In the genomic region with DNA sequence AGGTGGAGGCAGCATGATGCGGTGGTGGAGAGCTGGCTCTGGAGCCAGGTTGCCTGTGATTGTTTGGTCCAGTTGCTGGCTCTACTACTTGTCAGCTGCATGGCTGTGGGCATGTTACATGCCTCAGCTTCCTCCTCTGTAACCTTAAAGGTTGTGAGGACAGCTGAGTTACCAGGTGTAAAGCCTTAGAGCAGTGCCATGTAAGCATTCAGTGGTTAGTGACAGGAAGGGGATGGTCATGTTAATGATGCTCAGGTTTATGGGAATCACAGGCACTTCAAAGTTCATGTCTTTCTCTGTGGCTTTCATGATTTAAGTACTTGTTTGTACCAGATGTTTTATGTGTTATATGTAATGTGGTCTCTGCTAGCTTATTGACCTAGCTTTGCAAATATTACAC, we compare ENCODE assay signal across 17 cellular contexts. TPM values are rescaled to one million over a fixed set of nuclear protein-coding genes. Genes with fewer than 3 reads are reported as not detected.
DNase-seq lines count a peak whose midpoint lies in the region; ATAC-seq and TF ChIP-seq lines count a peak whose summit lies in the region.
"Had no signal": no experiment of that assay in that cellular context is flagged by ENCODE, and none has a peak within 500 bp of the region (broad histone marks: within the 10 kb centered on the region; RNA-seq: fewer than 3 reads in every experiment).

No MANE protein-coding gene starts in this region.

- TF ChIP-seq CTCF in CD8-positive, alpha-beta T cell (IDR thresholded peaks at IDR 0.05) = no peak
- TF ChIP-seq CTCF in uterus (IDR thresholded peaks at IDR 0.05) = no peak

- peak overlapping the region; percentile 79 for H3K27ac Mint-ChIP-seq in activated T-cell treated with anti-CD3 and anti-CD28 coated beads, Interleukin-2, amount 50 U/mL, for 72 hours
- H3K27ac Mint-ChIP-seq in CD8-positive, alpha-beta T cell = no peak overlapping the region
- peak overlapping the region; percentile 24 for H3K27ac Mint-ChIP-seq in activated CD8-positive, alpha-beta T cell treated with anti-CD3 and anti-CD28 coated beads, Interleukin-2, amount 10 ng/mL, durations not matched to agents 7 days and 5 days
- peak overlapping the region in 6 of 9 donors; percentile 8 to 80 (median 48) for H3K27ac Mint-ChIP-seq in naive thymus-derived CD4-positive, alpha-beta T cell

- no peaks in the 10 kb centered on the region for H3K36me3 Mint-ChIP-seq in activated T-cell treated with anti-CD3 and anti-CD28 coated beads, Interleukin-2, amount 50 U/mL, for 72 hours (ENCODE audit: insufficient read depth in 2 of 2)
- H3K36me3 Mint-ChIP-seq in CD8-positive, alpha-beta T cell = no peaks in the 10 kb centered on the region
- H3K36me3 Mint-ChIP-seq in activated CD8-positive, alpha-beta T cell treated with anti-CD3 and anti-CD28 coated beads, Interleukin-2, amount 10 ng/mL, durations not matched to agents 7 days and 5 days (ENCODE audit: low read depth) = no peaks in the 10 kb centered on the region
- peaks cover 0 to 8% (median 0%) of the 10 kb centered on the region in 5 donors for H3K36me3 Mint-ChIP-seq in naive thymus-derived CD4-positive, alpha-beta T cell
- H3K36me3 Mint-ChIP-seq: CD8-positive, alpha-beta memory T cell had no signal

- H3K9me3 ChIP-seq in CD8-positive, alpha-beta T cell (ENCODE audit: low read length) = no peaks in the 10 kb centered on the region
- no peaks in the 10 kb centered on the region for H3K9me3 ChIP-seq in naive thymus-derived CD4-positive, alpha-beta T cell (ENCODE audit: control insufficient read depth in 2 of 3, low read length in 3 of 3)
- H3K9me3 ChIP-seq in uterus = no peaks in the 10 kb centered on the region

- H3K4me3 ChIP-seq in CD8-positive, alpha-beta T cell (ENCODE audit: low read depth, low read length) = no peak overlapping the region
- no peak overlapping the region for H3K4me3 ChIP-seq in naive thymus-derived CD4-positive, alpha-beta T cell (ENCODE audit: low read length)
- H3K4me3 ChIP-seq in uterus = no peak overlapping the region

- peak; percentile 68 for ATAC-seq in activated T-cell treated with anti-CD3 and anti-CD28 coated beads, Interleukin-2, amount 50 U/mL, for 72 hours (replicated peaks in 1 of 2)
- ATAC-seq in CD8-positive, alpha-beta T cell = peak; percentile 48
- ATAC-seq in activated CD8-positive, alpha-beta T cell treated with anti-CD3 and anti-CD28 coated beads, Interleukin-2, amount 10 ng/mL, durations not matched to agents 7 days and 5 days = peak; percentile 68
- ATAC-seq in naive thymus-derived CD4-positive, alpha-beta T cell = peak; percentile 69
- ATAC-seq: PC-3 had no signal

- H3K4me1 ChIP-seq in CD8-positive, alpha-beta T cell (ENCODE audit: insufficient read depth, low read length) = peaks cover 11% of the 10 kb centered on the region
- H3K4me1 ChIP-seq in naive thymus-derived CD4-positive, alpha-beta T cell (ENCODE audit: control insufficient read depth in 2 of 2, insufficient read depth in 2 of 2, low read length in 2 of 2) = peaks cover 0 to 3% of the 10 kb centered on the region in 2 donors
- H3K4me1 ChIP-seq in uterus = no peaks in the 10 kb centered on the region

- peak in 1 of 2 donors; percentile 13 for DNase-seq in activated T-cell treated with anti-CD3 and anti-CD28 coated beads, Interleukin-2, amount 50 U/mL, for 72 hours
- DNase-seq in activated T-cell treated with anti-CD3 and anti-CD28 coated beads, Interleukin-2, amount 50 U/mL, for 1 hour = no peak
- peak in 1 of 7 experiments; percentile 23 for DNase-seq in CD8-positive, alpha-beta T cell
- no peak for DNase-seq in activated CD8-positive, alpha-beta T cell treated with anti-CD3 and anti-CD28 coated beads, Interleukin-2, amount 10 ng/mL, durations not matched to agents 7 days and 5 days
- DNase-seq in naive thymus-derived CD4-positive, alpha-beta T cell = peak in 4 of 9 donors; percentile 20 to 54 (median 36)
- DNase-seq in uterus = no peak
- DNase-seq in SIG-M5 (lab: John Stamatoyannopoulos, UW) = no peak
- DNase-seq in NCI-H748 (lab: John Stamatoyannopoulos, UW; ENCODE audit: unreplicated experiment) = no peak
- DNase-seq: EL, H7, KG1, NCI-H1092, NCI-H2107, NCI-H345, NCI-H526 treated with DMSO at 0.1 percent for 48 hours, PC-3 had no signal

- TF ChIP-seq POLR2A in uterus (IDR thresholded peaks at IDR 0.05) = no peak

- no peaks in the 10 kb centered on the region for H3K27me3 ChIP-seq in CD8-positive, alpha-beta T cell (ENCODE audit: insufficient read depth, low read length)
- no peaks in the 10 kb centered on the region for H3K27me3 ChIP-seq in naive thymus-derived CD4-positive, alpha-beta T cell (ENCODE audit: control insufficient read depth in 2 of 2, insufficient read depth in 2 of 2, low read length in 2 of 2)
- H3K27me3 ChIP-seq in uterus = no peaks in the 10 kb centered on the region

- CTCF ChIA-PET in CD8-positive, alpha-beta T cell (lab: Charles Lee) = interaction anchor here (1.8 kb wide), 1 partner anchor 13 kb away, joined by 4 read pairs; no protein-coding TSS in a partner anchor
- CTCF ChIA-PET in activated CD8-positive, alpha-beta T cell treated with anti-CD3 and anti-CD28 coated beads, Interleukin-2, amount 10 ng/mL, durations not matched to agents 7 days and 5 days (lab: Charles Lee) = interaction anchor here (0.7 to 1.8 kb wide), 7 partner anchors 9 to 217 kb away, joined by 3 to 7 read pairs (median 3); no protein-coding TSS in a partner anchor
- CTCF ChIA-PET in naive thymus-derived CD4-positive, alpha-beta T cell (lab: Charles Lee) = interaction anchor here (1.1 kb wide), 1 partner anchor 8 kb away, joined by 4 read pairs; no protein-coding TSS in a partner anchor

- intact Hi-C loops in CD8-positive, alpha-beta T cell (cut with DNase I, micrococcal nuclease) = no loop called here
- intact Hi-C loops in naive thymus-derived CD4-positive, alpha-beta T cell (cut with micrococcal nuclease) = no loop called here
- intact Hi-C loops in uterus (cut with DNase I; ENCODE audit: low total_unique reads) = no loop called here

- no peak overlapping the region for H3K27ac ChIP-seq in CD8-positive, alpha-beta T cell (ENCODE audit: low read depth, low read length)
- H3K27ac ChIP-seq in naive thymus-derived CD4-positive, alpha-beta T cell (ENCODE audit: low read depth, low read length) = no peak overlapping the region
- no peak overlapping the region for H3K27ac ChIP-seq in uterus

- no peaks in the 10 kb centered on the region for H3K9me3 Mint-ChIP-seq in activated T-cell treated with anti-CD3 and anti-CD28 coated beads, Interleukin-2, amount 50 U/mL, for 72 hours
- no peaks in the 10 kb centered on the region for H3K9me3 Mint-ChIP-seq in CD8-positive, alpha-beta T cell
- no peaks in the 10 kb centered on the region for H3K9me3 Mint-ChIP-seq in activated CD8-positive, alpha-beta T cell treated with anti-CD3 and anti-CD28 coated beads, Interleukin-2, amount 10 ng/mL, durations not matched to agents 7 days and 5 days (ENCODE audit: insufficient read depth)
- H3K9me3 Mint-ChIP-seq in naive thymus-derived CD4-positive, alpha-beta T cell = no peaks in the 10 kb centered on the region
- H3K9me3 Mint-ChIP-seq: CD8-positive, alpha-beta memory T cell had no signal

- POLR2A ChIA-PET in CD8-positive, alpha-beta T cell (lab: Charles Lee) = no interaction called here
- POLR2A ChIA-PET in activated CD8-positive, alpha-beta T cell treated with anti-CD3 and anti-CD28 coated beads, Interleukin-2, amount 10 ng/mL, durations not matched to agents 7 days and 5 days (lab: Charles Lee) = interaction anchor here (2.1 kb wide), 1 partner anchor 118 kb away, joined by 10 read pairs; a partner anchor contains a TSS
- POLR2A ChIA-PET in naive thymus-derived CD4-positive, alpha-beta T cell (lab: Charles Lee) = interaction anchor here (1.8 kb wide), 1 partner anchor 117 kb away, joined by 4 read pairs; a partner anchor contains a TSS

- H3K4me3 Mint-ChIP-seq in activated T-cell treated with anti-CD3 and anti-CD28 coated beads, Interleukin-2, amount 50 U/mL, for 72 hours = peak overlapping the region in 1 of 2 donors; percentile 54
- no peak overlapping the region for H3K4me3 Mint-ChIP-seq in CD8-positive, alpha-beta T cell
- no peak overlapping the region for H3K4me3 Mint-ChIP-seq in activated CD8-positive, alpha-beta T cell treated with anti-CD3 and anti-CD28 coated beads, Interleukin-2, amount 10 ng/mL, durations not matched to agents 7 days and 5 days
- peak overlapping the region in 2 of 10 donors; percentile 29 to 42 for H3K4me3 Mint-ChIP-seq in naive thymus-derived CD4-positive, alpha-beta T cell
- H3K4me3 Mint-ChIP-seq: CD8-positive, alpha-beta memory T cell had no signal

- H3K4me1 Mint-ChIP-seq in activated T-cell treated with anti-CD3 and anti-CD28 coated beads, Interleukin-2, amount 50 U/mL, for 72 hours (ENCODE audit: low read depth) = peaks cover 35% of the 10 kb centered on the region
- H3K4me1 Mint-ChIP-seq in CD8-positive, alpha-beta T cell (ENCODE audit: low read depth) = peaks cover 14% of the 10 kb centered on the region
- H3K4me1 Mint-ChIP-seq in activated CD8-positive, alpha-beta T cell treated with anti-CD3 and anti-CD28 coated beads, Interleukin-2, amount 10 ng/mL, durations not matched to agents 7 days and 5 days (ENCODE audit: low read depth) = peaks cover 24% of the 10 kb centered on the region
- peaks cover 8 to 39% (median 28%) of the 10 kb centered on the region in 7 donors for H3K4me1 Mint-ChIP-seq in naive thymus-derived CD4-positive, alpha-beta T cell

- H3K27me3 Mint-ChIP-seq in activated T-cell treated with anti-CD3 and anti-CD28 coated beads, Interleukin-2, amount 50 U/mL, for 72 hours (ENCODE audit: low read depth) = no peaks in the 10 kb centered on the region
- H3K27me3 Mint-ChIP-seq in CD8-positive, alpha-beta T cell (ENCODE audit: low read depth) = no peaks in the 10 kb centered on the region
- H3K27me3 Mint-ChIP-seq in activated CD8-positive, alpha-beta T cell treated with anti-CD3 and anti-CD28 coated beads, Interleukin-2, amount 10 ng/mL, durations not matched to agents 7 days and 5 days (ENCODE audit: low read depth) = no peaks in the 10 kb centered on the region
- no peaks in the 10 kb centered on the region for H3K27me3 Mint-ChIP-seq in naive thymus-derived CD4-positive, alpha-beta T cell

- H3K36me3 ChIP-seq in CD8-positive, alpha-beta T cell (ENCODE audit: insufficient read depth, low read length) = no peaks in the 10 kb centered on the region
- H3K36me3 ChIP-seq in naive thymus-derived CD4-positive, alpha-beta T cell (ENCODE audit: control insufficient read depth in 2 of 3, insufficient read depth in 3 of 3, low read length in 3 of 3) = no peaks in the 10 kb centered on the region
- no peaks in the 10 kb centered on the region for H3K36me3 ChIP-seq in uterus

RNA-seq across cellular contexts. Expression of a gene that starts 32.6 kb away (rescaled TPM):
- total RNA-seq in activated T-cell treated with anti-CD3 and anti-CD28 coated beads, Interleukin-2, amount 50 U/mL, for 72 hours = 10 to 100 TPM; 14.0 to 14.8 TPM
- total RNA-seq in CD8-positive, alpha-beta T cell = under 1 TPM; 0.08 to 0.41 TPM
- under 1 TPM; 0.89 to 0.90 TPM for total RNA-seq in activated CD8-positive, alpha-beta T cell treated with anti-CD3 and anti-CD28 coated beads, Interleukin-2, amount 10 ng/mL, durations not matched to agents 7 days and 5 days
- 1 to 10 TPM in 4 of 5 experiments, under 1 TPM in 1; 1.00 to 5.6 (median 1.5) TPM for total RNA-seq in naive thymus-derived CD4-positive, alpha-beta T cell
- polyA plus RNA-seq in naive thymus-derived CD4-positive, alpha-beta T cell = 1 to 10 TPM in 1 of 2 donors, under 1 TPM in 1; 0.22 to 1.0 TPM
- total RNA-seq in uterus = 100 to 1,000 TPM in 2 of 4 donors, 10 to 100 TPM in 2; 32.4 to 134 (median 88.8) TPM

RNA-seq across cellular contexts. Expression of a gene that starts 59.2 kb away (rescaled TPM):
- 1 to 10 TPM; 2.0 to 3.0 TPM for total RNA-seq in activated T-cell treated with anti-CD3 and anti-CD28 coated beads, Interleukin-2, amount 50 U/mL, for 72 hours
- 1 to 10 TPM; 3.7 to 4.4 TPM for total RNA-seq in CD8-positive, alpha-beta T cell
- total RNA-seq in activated CD8-positive, alpha-beta T cell treated with anti-CD3 and anti-CD28 coated beads, Interleukin-2, amount 10 ng/mL, durations not matched to agents 7 days and 5 days = 10 to 100 TPM; 28.6 to 34.4 TPM
- total RNA-seq in naive thymus-derived CD4-positive, alpha-beta T cell = 10 to 100 TPM in 3 of 5 experiments, 1 to 10 TPM in 2; 3.9 to 15.4 (median 10.3) TPM
- polyA plus RNA-seq in naive thymus-derived CD4-positive, alpha-beta T cell = 1 to 10 TPM; 5.8 to 9.9 TPM
- total RNA-seq in uterus = 1 to 10 TPM in 3 of 4 donors, not detected in 1; 2.1 to 4.1 (median 2.6) TPM
